In the genomic region with DNA sequence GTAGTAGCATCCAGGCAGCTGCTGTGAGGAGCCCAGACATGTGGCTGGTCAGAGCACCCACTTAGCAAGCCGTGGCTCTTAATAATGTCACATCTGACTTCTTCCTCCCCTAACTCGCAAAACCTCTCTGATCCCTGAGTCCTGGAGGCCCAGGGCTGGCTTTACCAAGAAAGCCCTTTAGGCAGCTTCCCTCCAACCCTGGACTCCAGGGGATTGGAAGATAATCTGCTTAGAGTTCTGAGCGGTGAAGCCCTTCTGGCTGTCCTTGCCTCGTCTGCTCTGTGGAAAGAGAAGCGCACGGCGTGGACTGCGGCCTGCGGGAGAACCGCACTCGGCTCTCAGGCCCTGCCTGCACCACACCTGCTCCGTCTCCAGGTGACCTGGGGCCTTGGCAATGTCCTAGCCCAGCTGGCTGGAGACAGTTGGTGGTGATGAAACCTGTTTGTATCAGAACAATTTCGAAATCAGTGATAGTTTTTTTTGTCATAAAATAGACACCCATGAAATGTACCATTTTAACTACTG, we compare ENCODE assay signal across 17 cellular contexts.
"Had no signal": no experiment of that assay in that cellular context is flagged by ENCODE, and none has a peak within 500 bp of the region (broad histone marks: within the 10 kb centered on the region; RNA-seq: fewer than 3 reads in every experiment).

No MANE protein-coding gene starts in this region.

- H3K4me3 ChIP-seq: adrenal gland, cardiac muscle cell, left lung, pancreas, sigmoid colon, stomach had no signal

- H3K9me3 ChIP-seq: adrenal gland, pancreas had no signal

- H3K27me3 ChIP-seq: adrenal gland, cardiac muscle cell, pancreas had no signal

- H3K36me3 ChIP-seq: adrenal gland, cardiac muscle cell, left lung, pancreas, sigmoid colon, stomach had no signal

- H3K4me1 ChIP-seq: adrenal gland, left lung, sigmoid colon had no signal

- H3K27ac ChIP-seq: adrenal gland, cardiac muscle cell, epithelial cell of prostate, left lung, sigmoid colon had no signal

- DNase-seq: activated CD4-positive, alpha-beta T cell treated with anti-CD3 and anti-CD28 coated beads for 36 hours; activated CD4-positive, alpha-beta T cell treated with anti-CD3 and anti-CD28 coated beads, Interleukin-2, amount 50 U/mL, for 48 hours; dermis blood vessel endothelial cell; foreskin fibroblast; hippocampal formation; mammary epithelial cell; midbrain; pancreas; stimulated activated CD4-positive, alpha-beta T cell treated with anti-CD3 and anti-CD28 coated beads, Interleukin-4, amount 100 ng/mL, for 24 hours; stomach had no signal

- ATAC-seq: activated CD4-positive, alpha-beta T cell treated with anti-CD3 and anti-CD28 coated beads for 36 hours; activated naive CD4-positive, alpha-beta T cell treated with anti-CD3 and anti-CD28 coated beads, Interleukin-2, amount 50 U/mL, for 72 hours; left lung; pancreas; stimulated activated effector memory CD8-positive, alpha-beta T cell treated with anti-CD3 and anti-CD28 coated beads, Interleukin-12 subunit alpha, Interleukin-12 subunit beta, amount 100 ng/mL, for 72 hours had no signal
